Comparison of ENCODE assay signal across 17 cellular contexts in genomic region chr3:143808999-143809700, GRCh38. TPM values are rescaled to one million over a fixed set of nuclear protein-coding genes. Genes with fewer than 3 reads are reported as not detected.
DNase-seq lines count a peak whose midpoint lies in the region; TF ChIP-seq lines count a peak whose summit lies in the region.
"Had no signal": no experiment of that assay in that cellular context is flagged by ENCODE, and none has a peak within 500 bp of the region (broad histone marks: within the 10 kb centered on the region; RNA-seq: fewer than 3 reads in every experiment).

No MANE protein-coding gene starts in this region.

- peak; percentile 44 for DNase-seq in amniotic epithelial cell (ENCODE audit: low read depth)
- DNase-seq in fibroblast of the aortic adventitia (ENCODE audit: low read depth): peak; percentile 79
- DNase-seq in midbrain (lab: John Stamatoyannopoulos, UW): peak; percentile 56
- DNase-seq in vagina (ENCODE audit: extremely low spot score in 2 of 2): no peak
- no peak for DNase-seq in DMS153 (lab: John Stamatoyannopoulos, UW)
- no peak for DNase-seq in activated T-cell treated with anti-CD3 and anti-CD28 coated beads, Interleukin-2, amount 50 U/mL, for 24 hours
- DNase-seq in NCI-H748 treated with DMSO at 0.1 percent for 48 hours (lab: John Stamatoyannopoulos, UW): no peak
- DNase-seq: activated naive CD4-positive, alpha-beta T cell treated with anti-CD3 and anti-CD28 coated beads, Interleukin-2, amount 50 U/mL, for 16 hours; Caco-2; cerebellar nuclear complex; erythroblast; GF-D8; GOT3; NCI-H2029; NCI-H774; stimulated activated CD4-positive, alpha-beta T cell treated with anti-CD3 and anti-CD28 coated beads, Interleukin-4, amount 100 ng/mL, for 4 hours; stimulated activated naive B cell treated with anti-CD40 and anti-IgM and Interleukin-4, amounts not matched to agents 10 μg/mL and 1 μg/mL and 100 μg/mL, for 72 hours had no signal

- peak overlapping the region; percentile 55 for H3K27ac ChIP-seq in vagina

- no peak for TF ChIP-seq POLR2A in vagina (IDR thresholded peaks at IDR 0.05)

- TF ChIP-seq CTCF in fibroblast of the aortic adventitia (IDR thresholded peaks at IDR 0.05; ENCODE audit: insufficient read depth, low read length) (no peak), vagina (IDR thresholded peaks at IDR 0.05) (no peak)

- H3K36me3 Mint-ChIP-seq in activated T-cell treated with anti-CD3 and anti-CD28 coated beads, Interleukin-2, amount 50 U/mL, for 24 hours (ENCODE audit: low read depth): no peaks in the 10 kb centered on the region
- H3K36me3 Mint-ChIP-seq: stimulated activated naive B cell treated with anti-CD40 and anti-IgM and Interleukin-4, amounts not matched to agents 10 μg/mL and 1 μg/mL and 100 μg/mL, for 72 hours had no signal

- H3K27me3 Mint-ChIP-seq in activated T-cell treated with anti-CD3 and anti-CD28 coated beads, Interleukin-2, amount 50 U/mL, for 24 hours: no peaks in the 10 kb centered on the region
- H3K27me3 Mint-ChIP-seq: stimulated activated naive B cell treated with anti-CD40 and anti-IgM and Interleukin-4, amounts not matched to agents 10 μg/mL and 1 μg/mL and 100 μg/mL, for 72 hours had no signal

- H3K4me3 ChIP-seq in fibroblast of the aortic adventitia (ENCODE audit: low read depth, low read length) (no peak overlapping the region), vagina (no peak overlapping the region)

- intact Hi-C loops in vagina (cut with DNase I): no loop called here

- peaks cover 11% of the 10 kb centered on the region for H3K4me1 Mint-ChIP-seq in activated T-cell treated with anti-CD3 and anti-CD28 coated beads, Interleukin-2, amount 50 U/mL, for 24 hours (ENCODE audit: low read depth)

- H3K9me3 ChIP-seq in vagina: no peaks in the 10 kb centered on the region
- H3K9me3 ChIP-seq: Caco-2 had no signal

- peaks cover 39% of the 10 kb centered on the region for H3K4me1 ChIP-seq in vagina
- H3K4me1 ChIP-seq: Caco-2 had no signal

- no peaks in the 10 kb centered on the region for H3K9me3 Mint-ChIP-seq in activated T-cell treated with anti-CD3 and anti-CD28 coated beads, Interleukin-2, amount 50 U/mL, for 24 hours
- H3K9me3 Mint-ChIP-seq: stimulated activated naive B cell treated with anti-CD40 and anti-IgM and Interleukin-4, amounts not matched to agents 10 μg/mL and 1 μg/mL and 100 μg/mL, for 72 hours had no signal

- H3K36me3 ChIP-seq in vagina: no peaks in the 10 kb centered on the region

- H3K4me3 Mint-ChIP-seq in activated T-cell treated with anti-CD3 and anti-CD28 coated beads, Interleukin-2, amount 50 U/mL, for 24 hours: no peak overlapping the region
- H3K4me3 Mint-ChIP-seq: stimulated activated naive B cell treated with anti-CD40 and anti-IgM and Interleukin-4, amounts not matched to agents 10 μg/mL and 1 μg/mL and 100 μg/mL, for 72 hours had no signal

- no peak overlapping the region for H3K27ac Mint-ChIP-seq in activated T-cell treated with anti-CD3 and anti-CD28 coated beads, Interleukin-2, amount 50 U/mL, for 24 hours
- H3K27ac Mint-ChIP-seq: stimulated activated naive B cell treated with anti-CD40 and anti-IgM and Interleukin-4, amounts not matched to agents 10 μg/mL and 1 μg/mL and 100 μg/mL, for 72 hours had no signal

- no peaks in the 10 kb centered on the region for H3K27me3 ChIP-seq in vagina

RNA-seq across cellular contexts. Expression of gene SLC9A9, which starts 39.1 kb away (rescaled TPM):
- 23.8 and 32.8 TPM in 2 replicates for total RNA-seq in fibroblast of the aortic adventitia (ENCODE audit: low replicate concordance)
- 30.7 TPM for total RNA-seq in vagina
- total RNA-seq: Caco-2 had no signal

Comparison
In these comparisons a context has a peak if more than half of its experiments do, and no peak if none do; other contexts are left out.
1. DNase-seq: peak in amniotic epithelial cell (single experiment), fibroblast of the aortic adventitia (single experiment) and midbrain (single experiment); none in vagina (0 of 2), DMS153 (single experiment), activated T-cell treated with anti-CD3 and anti-CD28 coated beads, Interleukin-2, amount 50 U/mL, for 24 hours (single experiment) and NCI-H748 treated with DMSO at 0.1 percent for 48 hours (single experiment).